8 cellular contexts compared by ENCODE assay signal in the genomic region with DNA sequence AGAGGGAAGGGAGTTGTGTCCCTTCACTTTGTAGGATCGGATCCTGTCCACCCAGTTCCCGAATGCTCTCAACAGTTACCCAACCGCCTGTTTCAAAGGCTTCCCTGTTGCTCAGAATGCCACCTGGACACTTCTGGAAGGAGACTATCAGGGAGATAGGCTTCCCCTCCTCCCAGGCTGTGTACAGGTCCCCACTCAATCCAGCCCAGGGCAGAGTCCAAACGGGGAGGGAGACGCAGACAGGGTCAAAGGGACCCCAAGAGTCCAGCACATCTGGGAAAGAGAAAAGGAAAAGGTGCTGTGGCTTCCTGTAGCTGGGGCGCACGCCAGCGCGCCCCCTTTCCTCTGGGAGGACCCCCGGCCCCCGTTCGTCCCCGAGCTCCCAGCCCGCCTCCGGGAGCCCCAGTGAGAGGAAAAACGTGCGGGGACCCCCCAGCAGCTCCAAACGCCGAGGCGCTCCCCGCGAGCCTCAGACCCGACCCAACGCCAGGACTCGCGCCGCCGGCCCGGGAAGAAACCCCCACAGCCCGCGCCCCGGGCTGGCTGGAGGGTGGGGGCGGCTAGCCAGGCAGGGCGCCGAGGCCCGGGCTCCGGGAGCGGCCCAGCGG. TPM values are rescaled to one million over a fixed set of nuclear protein-coding genes. Genes with fewer than 3 reads are reported as not detected.
DNase-seq lines count a peak whose midpoint lies in the region; ATAC-seq and TF ChIP-seq lines count a peak whose summit lies in the region.

No MANE protein-coding gene starts in this region.

- H3K9me3 ChIP-seq in DOHH2 (ENCODE audit: control insufficient read depth, insufficient read depth, low read length) (no peaks in the 10 kb centered on the region), HUES64 (ENCODE audit: insufficient read depth, low read depth, low read length) (no peaks in the 10 kb centered on the region), gastroesophageal sphincter (no peaks in the 10 kb centered on the region), psoas muscle (no peaks in the 10 kb centered on the region)

- H4K20me1 ChIP-seq in DOHH2 (ENCODE audit: control insufficient read depth, insufficient read depth, low read depth, low read length): peaks cover 22% of the 10 kb centered on the region

- H3K27ac ChIP-seq in DOHH2 (ENCODE audit: low read depth, low read length): peak overlapping the region; percentile 57
- peak overlapping the region; percentile 90 for H3K27ac ChIP-seq in HUES64 (ENCODE audit: low read depth, low read length)
- H3K27ac ChIP-seq in gastroesophageal sphincter: peak overlapping the region; percentile 90 to 97 (median 94)
- peak overlapping the region; percentile 97 for H3K27ac ChIP-seq in psoas muscle

- peak overlapping the region; percentile 83 for H3K4me3 Mint-ChIP-seq in activated CD4-positive, alpha-beta memory T cell treated with anti-CD3 and anti-CD28 coated beads, Interleukin-2, amount 10 ng/mL, durations not matched to agents 7 days and 5 days

- peaks cover 2% of the 10 kb centered on the region for H3K27me3 Mint-ChIP-seq in activated CD4-positive, alpha-beta memory T cell treated with anti-CD3 and anti-CD28 coated beads, Interleukin-2, amount 10 ng/mL, durations not matched to agents 7 days and 5 days

- peak overlapping the region; percentile 96 for H3K9ac ChIP-seq in HUES64 (ENCODE audit: low read depth, low read length)

- H3F3A ChIP-seq in DOHH2 (ENCODE audit: control insufficient read depth, insufficient read depth): peaks cover 5% of the 10 kb centered on the region; the same call in 1 of the 2 replicates

- H3K27me3 ChIP-seq in DOHH2 (ENCODE audit: control insufficient read depth, low read length): peaks cover 5% of the 10 kb centered on the region; the same call in 1 of the 2 replicates
- peaks cover 14% of the 10 kb centered on the region for H3K27me3 ChIP-seq in HUES64 (ENCODE audit: insufficient read depth, low read length)
- H3K27me3 ChIP-seq in gastroesophageal sphincter: no peaks in the 10 kb centered on the region
- H3K27me3 ChIP-seq in psoas muscle (ENCODE audit: insufficient read depth in 3 of 3, low read length in 2 of 3): no peaks in the 10 kb centered on the region

- POLR2A ChIA-PET in activated CD4-positive, alpha-beta memory T cell treated with anti-CD3 and anti-CD28 coated beads, Interleukin-2, amount 10 ng/mL, durations not matched to agents 7 days and 5 days (lab: Charles Lee): interaction anchor here (0.7 to 11.6 kb wide), 12 partner anchors 9 to 345 kb away, joined by 3 to 397 read pairs (median 6); a partner anchor contains a TSS

- H3K4me1 Mint-ChIP-seq in activated CD4-positive, alpha-beta memory T cell treated with anti-CD3 and anti-CD28 coated beads, Interleukin-2, amount 10 ng/mL, durations not matched to agents 7 days and 5 days: peaks cover 43% of the 10 kb centered on the region

- CTCF ChIA-PET in activated CD4-positive, alpha-beta memory T cell treated with anti-CD3 and anti-CD28 coated beads, Interleukin-2, amount 10 ng/mL, durations not matched to agents 7 days and 5 days (lab: Charles Lee): interaction anchor here (1.0 to 6.3 kb wide), 5 partner anchors 19 to 189 kb away, joined by 3 to 59 read pairs (median 5); a partner anchor contains a TSS

- ATAC-seq in GM19455 (IDR thresholded peaks at IDR 0.05; ENCODE audit: unreplicated experiment): peak; percentile 25
- ATAC-seq in gastroesophageal sphincter: no peak
- peak in 2 of 4 donors; percentile 15 to 24 for ATAC-seq in psoas muscle

- H3K9me2 ChIP-seq in DOHH2 (replicated peaks; ENCODE audit: control insufficient read depth, low read length): no peaks in the 10 kb centered on the region

- intact Hi-C loops in psoas muscle (cut with DNase I): loop anchor here (2.0 to 5.0 kb wide), 2 partner anchors 22 to 38 kb away; a partner anchor contains a TSS

- H3K79me2 ChIP-seq in DOHH2 (ENCODE audit: control insufficient read depth, low read length): peaks cover 57% of the 10 kb centered on the region

- DNase-seq in activated CD4-positive, alpha-beta memory T cell treated with anti-CD3 and anti-CD28 coated beads, Interleukin-2, amount 10 ng/mL, durations not matched to agents 7 days and 5 days: peak; percentile 43
- DNase-seq in psoas muscle: peak in 1 of 2 donors; percentile 57
- no peak for DNase-seq in cerebellar cortex (ENCODE audit: low spot score)
- no peak for DNase-seq in NCI-H128 (lab: John Stamatoyannopoulos, UW; ENCODE audit: unreplicated experiment)

- TF ChIP-seq EP300 in gastroesophageal sphincter (IDR thresholded peaks at IDR 0.05): no peak

- WGBS in HUES64: under 1% methylated on average over 39 of the region's 39 CpGs
- WGBS in gastroesophageal sphincter (ENCODE audit: low coverage in 1 of 2), 2 donors: 0 to 4% methylated on average over 3 to 6 of the region's 39 CpGs
- WGBS in psoas muscle, 3 donors: 1% methylated on average over 35 to 39 of the region's 39 CpGs

- peak overlapping the region; percentile 90 for H3K4me2 ChIP-seq in DOHH2 (ENCODE audit: low read length)

- TF ChIP-seq POLR2A in gastroesophageal sphincter (IDR thresholded peaks at IDR 0.05): no peak

- TF ChIP-seq CTCF in DOHH2 (IDR thresholded peaks at IDR 0.05; ENCODE audit: low read depth, low read length, poor library complexity, severe bottlenecking) (peak; percentile 68), gastroesophageal sphincter (IDR thresholded peaks at IDR 0.05) (no peak), psoas muscle (IDR thresholded peaks at IDR 0.05) (no peak)

- H3K36me3 ChIP-seq in DOHH2 (ENCODE audit: control insufficient read depth, low read length) (peaks cover 39% of the 10 kb centered on the region), HUES64 (ENCODE audit: insufficient read depth, low read length) (peaks cover 20% of the 10 kb centered on the region), gastroesophageal sphincter (peaks cover 0 to 23% of the 10 kb centered on the region in 2 donors), psoas muscle (ENCODE audit: insufficient read depth in 1 of 2, low read depth in 1 of 2) (peaks cover 0 to 11% of the 10 kb centered on the region in 2 donors)

- H3K27ac Mint-ChIP-seq in activated CD4-positive, alpha-beta memory T cell treated with anti-CD3 and anti-CD28 coated beads, Interleukin-2, amount 10 ng/mL, durations not matched to agents 7 days and 5 days: peak overlapping the region; percentile 97

- H3K36me3 Mint-ChIP-seq in activated CD4-positive, alpha-beta memory T cell treated with anti-CD3 and anti-CD28 coated beads, Interleukin-2, amount 10 ng/mL, durations not matched to agents 7 days and 5 days (ENCODE audit: low read depth): peaks cover 40% of the 10 kb centered on the region

- H3K4me3 ChIP-seq in DOHH2 (ENCODE audit: low read length) (peak overlapping the region; percentile 90), HUES64 (ENCODE audit: low read length) (peak overlapping the region; percentile 86), gastroesophageal sphincter (peak overlapping the region; percentile 87 to 100), psoas muscle (peak overlapping the region; percentile 100)

- H3K9me3 Mint-ChIP-seq in activated CD4-positive, alpha-beta memory T cell treated with anti-CD3 and anti-CD28 coated beads, Interleukin-2, amount 10 ng/mL, durations not matched to agents 7 days and 5 days: no peaks in the 10 kb centered on the region

- H3K4me1 ChIP-seq in DOHH2 (ENCODE audit: control insufficient read depth, low read length) (peaks cover 56% of the 10 kb centered on the region), HUES64 (ENCODE audit: insufficient read depth, low read length) (no peaks in the 10 kb centered on the region), gastroesophageal sphincter (peaks cover 0 to 59% (median 41%) of the 10 kb centered on the region in 3 donors), psoas muscle (peaks cover 48% of the 10 kb centered on the region)

RNA-seq across cellular contexts. Expression of a gene that starts 0.6 kb away (rescaled TPM):
- polyA plus RNA-seq in HUES64 (2013, experiment 1 of 2): 97.5 TPM
- 97.2 TPM for polyA plus RNA-seq in HUES64 (2013, experiment 2 of 2)
- total RNA-seq in activated CD4-positive, alpha-beta memory T cell treated with anti-CD3 and anti-CD28 coated beads, Interleukin-2, amount 10 ng/mL, durations not matched to agents 7 days and 5 days: 100 to 1,000 TPM; 249 to 260 TPM
- total RNA-seq in gastroesophageal sphincter: 100 to 1,000 TPM in 3 of 4 donors, 10 to 100 TPM in 1; 78.1 to 139 (median 108) TPM
- total RNA-seq in psoas muscle: 10 to 100 TPM; 45.6 to 69.4 (median 66.8) TPM
- 100 to 1,000 TPM in 1 of 3 donors, 10 to 100 TPM in 2; 47.9 to 120 (median 88.0) TPM for polyA plus RNA-seq in psoas muscle

RNA-seq across cellular contexts. Expression of a gene that starts 0.9 kb away (rescaled TPM):
- not detected for polyA plus RNA-seq in HUES64 (2013, experiment 1 of 2)
- polyA plus RNA-seq in HUES64 (2013, experiment 2 of 2): 0.51 TPM
- under 1 TPM; 0.65 to 0.71 TPM for total RNA-seq in activated CD4-positive, alpha-beta memory T cell treated with anti-CD3 and anti-CD28 coated beads, Interleukin-2, amount 10 ng/mL, durations not matched to agents 7 days and 5 days
- 1 to 10 TPM in 1 of 4 donors, under 1 TPM in 1, not detected in 2; 0.93 to 1.3 TPM for total RNA-seq in gastroesophageal sphincter
- total RNA-seq in psoas muscle: under 1 TPM; 0.28 to 0.69 (median 0.46) TPM
- under 1 TPM; 0.07 to 0.69 (median 0.46) TPM for polyA plus RNA-seq in psoas muscle

RNA-seq across cellular contexts. Expression of a gene that starts 18.9 kb away (rescaled TPM):
- polyA plus RNA-seq in HUES64 (2013, experiment 1 of 2): 45.2 TPM
- polyA plus RNA-seq in HUES64 (2013, experiment 2 of 2): 34.4 TPM
- total RNA-seq in activated CD4-positive, alpha-beta memory T cell treated with anti-CD3 and anti-CD28 coated beads, Interleukin-2, amount 10 ng/mL, durations not matched to agents 7 days and 5 days: 10 to 100 TPM; 10.2 TPM
- total RNA-seq in gastroesophageal sphincter (10 to 100 TPM; 11.2 to 16.3 (median 15.3) TPM), psoas muscle (10 to 100 TPM; 10.9 to 13.8 (median 13.3) TPM)
- 10 to 100 TPM; 19.7 to 50.6 (median 38.7) TPM for polyA plus RNA-seq in psoas muscle

RNA-seq across cellular contexts. Expression of a gene that starts 18.9 kb away (rescaled TPM):
- polyA plus RNA-seq in HUES64 (2013, experiment 1 of 2): 28.1 TPM
- polyA plus RNA-seq in HUES64 (2013, experiment 2 of 2): 33.2 TPM
- total RNA-seq in activated CD4-positive, alpha-beta memory T cell treated with anti-CD3 and anti-CD28 coated beads, Interleukin-2, amount 10 ng/mL, durations not matched to agents 7 days and 5 days: 10 to 100 TPM; 33.8 to 37.6 TPM
- 10 to 100 TPM; 46.0 to 53.4 (median 49.8) TPM for total RNA-seq in gastroesophageal sphincter
- 10 to 100 TPM; 27.7 to 54.9 (median 45.5) TPM for total RNA-seq in psoas muscle
- 100 to 1,000 TPM in 1 of 3 donors, 10 to 100 TPM in 2; 63.1 to 127 (median 77.0) TPM for polyA plus RNA-seq in psoas muscle

RNA-seq across cellular contexts. Expression of a gene that starts 27.2 kb away (rescaled TPM):
- polyA plus RNA-seq in HUES64 (2013, experiment 1 of 2): 2,022 TPM
- 2,280 TPM for polyA plus RNA-seq in HUES64 (2013, experiment 2 of 2)
- total RNA-seq in activated CD4-positive, alpha-beta memory T cell treated with anti-CD3 and anti-CD28 coated beads, Interleukin-2, amount 10 ng/mL, durations not matched to agents 7 days and 5 days: 1,000 to 10,000 TPM; 1,627 to 1,632 TPM
- total RNA-seq in gastroesophageal sphincter: 1,000 to 10,000 TPM; 1,385 to 2,320 (median 1,660) TPM
- total RNA-seq in psoas muscle: 1,000 to 10,000 TPM; 1,013 to 1,526 (median 1,062) TPM
- polyA plus RNA-seq in psoas muscle: 1,000 to 10,000 TPM; 1,923 to 3,403 (median 2,177) TPM
